ENCODE assay signal across 20 cellular contexts in genomic region chr3:55337641-55338174, GRCh38.
DNase-seq lines count a peak whose midpoint lies in the region; ATAC-seq and TF ChIP-seq lines count a peak whose summit lies in the region.
"Had no signal": no experiment of that assay in that cellular context is flagged by ENCODE, and none has a peak within 500 bp of the region (broad histone marks: within the 10 kb centered on the region; RNA-seq: fewer than 3 reads in every experiment).

No MANE protein-coding gene starts in this region.

- CTCF ChIA-PET in IMR-90 (lab: Yijun Ruan, JAX) = interaction anchor here (0.7 kb wide), 1 partner anchor 578 kb away, joined by 3 read pairs; no protein-coding TSS in a partner anchor

- H3K36me3 ChIP-seq in GM23338 (ENCODE audit: insufficient read depth) (no peaks in the 10 kb centered on the region), IMR-90 (ENCODE audit: control insufficient read depth, insufficient read depth, low read length) (no peaks in the 10 kb centered on the region), hepatocyte (replicated peaks; ENCODE audit: insufficient read depth, low read depth) (no peaks in the 10 kb centered on the region)
- H3K36me3 ChIP-seq: BLaER1 had no signal

- H3K4me2 ChIP-seq in GM23338 (no peak overlapping the region), IMR-90 (ENCODE audit: low read depth, low read length) (no peak overlapping the region), hepatocyte (no peak overlapping the region)
- H3K4me2 ChIP-seq: BLaER1, PC-9 had no signal

- H4K91ac ChIP-seq in IMR-90 (ENCODE audit: insufficient read depth, low read depth, low read length) = no peak overlapping the region

- peak overlapping the region; percentile 56; the same call in 1 of the 2 replicates for H2AK5ac ChIP-seq in IMR-90 (ENCODE audit: low read depth, low read length)

- no peak overlapping the region for H2BK5ac ChIP-seq in IMR-90 (ENCODE audit: low read depth, low read length, poor library complexity, severe bottlenecking)

- peaks cover 15% of the 10 kb centered on the region for H3K9me1 ChIP-seq in IMR-90 (ENCODE audit: insufficient read depth, low read length)

- H3K79me2 ChIP-seq in GM23338 (replicated peaks; ENCODE audit: insufficient read depth) = no peaks in the 10 kb centered on the region
- H3K79me2 ChIP-seq in hepatocyte = no peaks in the 10 kb centered on the region

- H3K27me3 ChIP-seq in GM23338 (ENCODE audit: insufficient read depth) (no peaks in the 10 kb centered on the region), IMR-90 (ENCODE audit: control insufficient read depth, insufficient read depth, low read length) (no peaks in the 10 kb centered on the region), hepatocyte (no peaks in the 10 kb centered on the region)
- H3K27me3 ChIP-seq: BLaER1 had no signal

- no peak for TF ChIP-seq POLR2A in IMR-90 (IDR thresholded peaks at IDR 0.05; ENCODE audit: low read depth, low read length)

- no peak overlapping the region for H3K56ac ChIP-seq in IMR-90 (ENCODE audit: extremely low read depth, insufficient read depth, low read length)

- H3K14ac ChIP-seq in IMR-90 (replicated peaks; ENCODE audit: low read depth, low read length) = no peak overlapping the region

- no peaks in the 10 kb centered on the region for H3K36me3 Mint-ChIP-seq in GM23338 (ENCODE audit: low read depth)
- H3K36me3 Mint-ChIP-seq: IgD-negative memory B cell had no signal

- no peak overlapping the region for H3K27ac ChIP-seq in GM23338 (ENCODE audit: low read depth)
- no peak overlapping the region for H3K27ac ChIP-seq in IMR-90 (ENCODE audit: insufficient read depth, low read length)
- H3K27ac ChIP-seq in hepatocyte = no peak overlapping the region
- H3K27ac ChIP-seq: BLaER1, PC-9, SK-N-MC had no signal

- H3K4me3 ChIP-seq in GM23338 (no peak overlapping the region), IMR-90 (ENCODE audit: insufficient read depth, low read depth, low read length) (no peak overlapping the region), hepatocyte (no peak overlapping the region)
- H3K4me3 ChIP-seq: BLaER1, PC-9, SK-N-MC had no signal

- intact Hi-C loops in IMR-90 (cut with micrococcal nuclease) (no loop called here), posterior cingulate gyrus (cut with DNase I) (no loop called here)

- no peaks in the 10 kb centered on the region for H3K9me3 Mint-ChIP-seq in GM23338
- H3K9me3 Mint-ChIP-seq: H9 had no signal

- H3K9me2 ChIP-seq in GM23338 (ENCODE audit: insufficient read depth) (peaks cover 3% of the 10 kb centered on the region; the same call in 1 of the 2 replicates), hepatocyte (replicated peaks; ENCODE audit: insufficient read depth) (no peaks in the 10 kb centered on the region)

- peaks cover 5% of the 10 kb centered on the region for H3K27me3 Mint-ChIP-seq in GM23338 (ENCODE audit: insufficient read depth, low read depth, poor library complexity)
- H3K27me3 Mint-ChIP-seq: CD4-positive, alpha-beta T cell; IgD-negative memory B cell had no signal

- H3F3A ChIP-seq in GM23338 (replicated peaks; ENCODE audit: low read depth) = no peaks in the 10 kb centered on the region

- no peak overlapping the region for H3K9ac ChIP-seq in IMR-90 (ENCODE audit: low read depth, low read length)
- H3K9ac ChIP-seq: BLaER1 had no signal

- POLR2A ChIA-PET in IMR-90 (lab: Charles Lee; ENCODE audit: unreplicated experiment) = interaction anchor here (0.7 kb wide), 1 partner anchor 125 kb away, joined by 7 read pairs; no protein-coding TSS in a partner anchor

- WGBS in IMR-90 (ENCODE audit: extremely low coverage in 2 of 2, insufficient read length in 1 of 2), 2 experiments = 79% methylated on average over 5 of the region's 10 CpGs; no CpG with 5 or more reads in 1 of the 2 experiments
- 76% methylated on average over 10 of the region's 10 CpGs for WGBS in hepatocyte (ENCODE audit: low lambda C conversion rate, missing lambda C conversion rate)

- H2AFZ ChIP-seq in GM23338 = no peak overlapping the region
- no peak overlapping the region for H2AFZ ChIP-seq in IMR-90 (replicated peaks; ENCODE audit: low read length, poor library complexity)
- no peak overlapping the region for H2AFZ ChIP-seq in hepatocyte
- H2AFZ ChIP-seq: PC-9 had no signal

- H3K27ac Mint-ChIP-seq in GM23338 = no peak overlapping the region
- H3K27ac Mint-ChIP-seq: CD4-positive, alpha-beta T cell; H9; IgD-negative memory B cell had no signal

- H2BK15ac ChIP-seq in IMR-90 (ENCODE audit: low read depth, low read length) = peak overlapping the region; percentile 47; the same call in 1 of the 3 replicates

- H3K4me1 ChIP-seq in GM23338 (ENCODE audit: insufficient read depth) = no peaks in the 10 kb centered on the region
- peaks cover 17% of the 10 kb centered on the region for H3K4me1 ChIP-seq in IMR-90 (ENCODE audit: control insufficient read depth, insufficient read depth, low read length)
- peaks cover 13% of the 10 kb centered on the region for H3K4me1 ChIP-seq in hepatocyte (ENCODE audit: insufficient read depth)
- H3K4me1 ChIP-seq: BLaER1, Caco-2 had no signal

- TF ChIP-seq CTCF in GM23338 (conservative IDR thresholded peaks at IDR 0.05; ENCODE audit: low read depth in 2 of 2) (0 out of 4 replicates have a peak, but pooled peaks have one; percentile 5 to 14), IMR-90 (conservative IDR thresholded peaks at IDR 0.05; ENCODE audit: low read depth, low read length) (no peak), hepatocyte (IDR thresholded peaks at IDR 0.05; ENCODE audit: poor library complexity) (no peak)

- H2BK20ac ChIP-seq in IMR-90 (ENCODE audit: low read depth, low read length) = no peak overlapping the region

- H4K8ac ChIP-seq in IMR-90 (ENCODE audit: low read depth in 2 of 2, low read length in 2 of 2) = no peak overlapping the region; a peak in 1 of 4 replicates

- H3K4me3 Mint-ChIP-seq in GM23338 = no peak overlapping the region
- H3K4me3 Mint-ChIP-seq: CD4-positive, alpha-beta T cell; H9; IgD-negative memory B cell had no signal

- no peak for TF ChIP-seq RAD21 in IMR-90 (IDR thresholded peaks at IDR 0.05; ENCODE audit: low read length)

- dilution Hi-C loops in IMR-90 (cut with HindIII; ENCODE audit: low sequenced_read_pairs, unreplicated experiment) = no loop called here

- H3K4me1 Mint-ChIP-seq in GM23338 = peaks cover 7% of the 10 kb centered on the region; the same call in 2 of the 3 replicates
- H3K4me1 Mint-ChIP-seq: IgD-negative memory B cell had no signal

- no peak overlapping the region for H3K23ac ChIP-seq in IMR-90 (ENCODE audit: low read depth, low read length)

- H3K9me3 ChIP-seq in IMR-90 (ENCODE audit: control insufficient read depth, insufficient read depth, low read length) (no peaks in the 10 kb centered on the region), hepatocyte (ENCODE audit: low read depth) (no peaks in the 10 kb centered on the region)
- H3K9me3 ChIP-seq: BLaER1, Caco-2 had no signal

- H3K18ac ChIP-seq in IMR-90 (ENCODE audit: low read depth, low read length) = no peak overlapping the region

- BruUV-seq in IMR-90 (replicated peaks; lab: Mats Ljungman, UMichigan) = no TSS peak

- 0 out of 4 replicates have a peak, but pooled peaks cover 0 to 11% of the 10 kb centered on the region in 2 experiments for H3K79me1 ChIP-seq in IMR-90 (ENCODE audit: low read depth in 1 of 2, low read length in 2 of 2)

- ATAC-seq in GM23338 = no peak
- ATAC-seq in IMR-90 (ENCODE audit: low read depth) = no peak
- ATAC-seq in HG02885 (IDR thresholded peaks at IDR 0.05; ENCODE audit: poor library complexity, unreplicated experiment) = no peak

- no peak overlapping the region for H4K5ac ChIP-seq in IMR-90 (ENCODE audit: low read depth, low read length)

- no peak overlapping the region for H2AK9ac ChIP-seq in IMR-90 (replicated peaks; ENCODE audit: low read depth, low read length, poor library complexity)

- 0 out of 2 replicates have a peak overlapping the region, but pooled peaks have one; percentile 21 for H2BK120ac ChIP-seq in IMR-90 (ENCODE audit: low read depth, low read length)

- H3K4ac ChIP-seq in IMR-90 (ENCODE audit: low read depth, low read length) = 0 out of 2 replicates have a peak overlapping the region, but pooled peaks have one; percentile 23

- DNase-seq in GM23338 (ENCODE audit: low spot score) = peak; percentile 11
- DNase-seq in IMR-90 = no peak
- DNase-seq in hepatocyte (ENCODE audit: low spot score) = peak; percentile 12
- DNase-seq in posterior cingulate gyrus = peak in 6 of 10 donors; percentile 14 to 86 (median 30)
- DNase-seq in dermis blood vessel endothelial cell = no peak
- DNase-seq in middle frontal gyrus (ENCODE audit: extremely low spot score, low spot score) = no peak
- DNase-seq: Caco-2; CD4-positive, alpha-beta T cell; DMS 273 treated with DMSO at 0.1 percent for 48 hours; DMS79 treated with DMSO at 0.1 percent for 48 hours; H9; NCI-H187; NCI-H510A; PC-9; RPMI8226; SHP77 had no signal

- H4K20me1 ChIP-seq in GM23338 (replicated peaks; ENCODE audit: insufficient read depth) (no peaks in the 10 kb centered on the region), IMR-90 (ENCODE audit: insufficient read depth, low read length) (no peaks in the 10 kb centered on the region), hepatocyte (ENCODE audit: insufficient read depth, poor library complexity, severe bottlenecking) (no peaks in the 10 kb centered on the region)
- H4K20me1 ChIP-seq: BLaER1 had no signal

- in situ Hi-C loops in IMR-90 (cut with MboI; ENCODE audit: low sequenced_read_pairs) = loop anchor here (10.0 kb wide), 1 partner anchor 127 kb away; no protein-coding TSS in a partner anchor

TF ChIP-seq in GM23338, 12 proteins besides CTCF, POLR2A, EP300 and RAD21 (continues in another document):
- no peak for TF ChIP-seq ZNF114 (CRISPR knock-in tag; IDR thresholded peaks at IDR 0.05)
- no peak for TF ChIP-seq STAT1 (IDR thresholded peaks at IDR 0.05; ENCODE audit: unreplicated experiment)
- no peak for TF ChIP-seq JUNB (IDR thresholded peaks at IDR 0.05; ENCODE audit: unreplicated experiment)
- no peak for TF ChIP-seq NANOG (IDR thresholded peaks at IDR 0.05; ENCODE audit: borderline replicate concordance)

TF ChIP-seq in IMR-90, 13 proteins besides CTCF, POLR2A, EP300 and RAD21:
- TF ChIP-seq ELK1 (IDR thresholded peaks at IDR 0.05; ENCODE audit: borderline replicate concordance, low read depth, low read length) = no peak
- TF ChIP-seq BHLHE40 (IDR thresholded peaks at IDR 0.05; ENCODE audit: low read depth, low read length) = no peak

Comparison
In these comparisons a context has a peak if more than half of its experiments do, and no peak if none do; other contexts are left out.
1. DNase-seq: peak in GM23338 (single experiment), hepatocyte (single experiment) and posterior cingulate gyrus (6 of 10); none in IMR-90 (single experiment), dermis blood vessel endothelial cell (single experiment) and middle frontal gyrus (single experiment).
2. CTCF ChIP-seq: peak in GM23338 (2 of 2); none in IMR-90 (single experiment) and hepatocyte (single experiment).